Comparison of ENCODE assay signal across 21 cellular contexts in genomic region chr9:120940573-120940972, GRCh38. TPM values are rescaled to one million over a fixed set of nuclear protein-coding genes. Genes with fewer than 3 reads are reported as not detected.
A peak's percentile ranks its signal among the peaks of the same experiment; 100 is the strongest.
DNase-seq lines count a peak whose midpoint lies in the region; ATAC-seq and TF ChIP-seq lines count a peak whose summit lies in the region.
"Had no signal": no experiment of that assay in that cellular context is flagged by ENCODE, and none has a peak within 500 bp of the region (broad histone marks: within the 10 kb centered on the region; RNA-seq: fewer than 3 reads in every experiment).

No MANE protein-coding gene starts in this region.

- DNase-seq in RWPE1 (ENCODE audit: low spot score) = no peak
- no peak for DNase-seq in esophagus squamous epithelium (lab: John Stamatoyannopoulos, UW)
- DNase-seq in osteocyte (ENCODE audit: extremely low spot score, unreplicated experiment) = no peak
- DNase-seq in SIG-M5 (lab: John Stamatoyannopoulos, UW) = no peak
- no peak for DNase-seq in stimulated activated naive CD4-positive, alpha-beta T cell (lab: John Stamatoyannopoulos, UW)
- DNase-seq: C1 segment of cervical spinal cord, DMS 273 treated with DMSO at 0.1 percent for 48 hours, GDM1, KG1, NCI-H1048, NCI-H146, NCI-H2081, NCI-H510A, NCI-H774 had no signal

- peaks cover 56% of the 10 kb centered on the region for H3K4me1 ChIP-seq in ACC112 (ENCODE audit: control insufficient read depth, insufficient read depth, low read length, unreplicated experiment)
- peaks cover 8 to 84% (median 46%) of the 10 kb centered on the region in 3 donors for H3K4me1 ChIP-seq in esophagus squamous epithelium

- H3K79me2 ChIP-seq in ACC112 (ENCODE audit: control insufficient read depth, insufficient read depth, low read length, unreplicated experiment) = no peaks in the 10 kb centered on the region

- no peak for TF ChIP-seq POLR2A in esophagus squamous epithelium (IDR thresholded peaks at IDR 0.05)

- no peak for TF ChIP-seq CTCF in RWPE1 (conservative IDR thresholded peaks at IDR 0.05; ENCODE audit: low read depth)
- no peak for TF ChIP-seq CTCF in esophagus squamous epithelium (IDR thresholded peaks at IDR 0.05)
- TF ChIP-seq CTCF in osteocyte (IDR thresholded peaks at IDR 0.05) = no peak

- H3K27ac Mint-ChIP-seq in osteocyte (ENCODE audit: unreplicated experiment) = peak overlapping the region; percentile 81
- H3K27ac Mint-ChIP-seq: GM23338 had no signal

- H3K9me3 Mint-ChIP-seq in osteocyte (ENCODE audit: unreplicated experiment) = no peaks in the 10 kb centered on the region
- H3K9me3 Mint-ChIP-seq: GM23338 had no signal

- H3K9me3 ChIP-seq in esophagus squamous epithelium = no peaks in the 10 kb centered on the region

- H3K36me3 ChIP-seq in ACC112 (ENCODE audit: insufficient read depth, low read length) = no peaks in the 10 kb centered on the region
- H3K36me3 ChIP-seq in esophagus squamous epithelium = no peaks in the 10 kb centered on the region

- no peaks in the 10 kb centered on the region for H3K36me3 Mint-ChIP-seq in osteocyte (ENCODE audit: unreplicated experiment)

- CTCF ChIA-PET in RWPE1 (lab: Yijun Ruan, JAX) = interaction anchor here (0.6 kb wide), 1 partner anchor 166 kb away, joined by 5 read pairs; no protein-coding TSS in a partner anchor

- peak overlapping the region; percentile 60; the same call in 1 of the 2 replicates for H3K27ac ChIP-seq in ACC112 (ENCODE audit: low read depth, low read length)
- peak overlapping the region; percentile 69 for H3K27ac ChIP-seq in RWPE1
- H3K27ac ChIP-seq in esophagus squamous epithelium = peak overlapping the region in 3 of 4 donors; percentile 40 to 91 (median 61)

- no peak for ATAC-seq in GM21619 (IDR thresholded peaks at IDR 0.05; ENCODE audit: unreplicated experiment)
- ATAC-seq in HG02852 (IDR thresholded peaks at IDR 0.05; ENCODE audit: unreplicated experiment) = no peak
- ATAC-seq: GM12878, GM23338, HCT116, Right ventricle myocardium inferior had no signal

- peaks cover 84% of the 10 kb centered on the region for H3K4me1 Mint-ChIP-seq in osteocyte (ENCODE audit: unreplicated experiment)

- no peak overlapping the region for H2AFZ ChIP-seq in ACC112 (ENCODE audit: low read length, unreplicated experiment)

- H3K4me3 ChIP-seq in ACC112 (ENCODE audit: low read depth, low read length) (no peak overlapping the region), esophagus squamous epithelium (no peak overlapping the region)
- H3K4me3 ChIP-seq: GM12878, GM23338 had no signal

- WGBS in esophagus squamous epithelium, 2 donors = 57 to 77% methylated on average over 10 of the region's 10 CpGs

- no peaks in the 10 kb centered on the region for H3K27me3 ChIP-seq in ACC112 (ENCODE audit: insufficient read depth, low read length)
- no peaks in the 10 kb centered on the region for H3K27me3 ChIP-seq in esophagus squamous epithelium

- H3K27me3 Mint-ChIP-seq in osteocyte (ENCODE audit: unreplicated experiment) = no peaks in the 10 kb centered on the region

- no peak overlapping the region for H3K4me3 Mint-ChIP-seq in osteocyte (ENCODE audit: unreplicated experiment)
- H3K4me3 Mint-ChIP-seq: GM23338 had no signal

- intact Hi-C loops in esophagus squamous epithelium (cut with DNase I) = no loop called here

- POLR2A ChIA-PET in RWPE1 (lab: Yijun Ruan, JAX; ENCODE audit: low non-redundant PET) = no interaction called here

RNA-seq across cellular contexts. Expression of gene TRAF1, which starts 14.0 kb away (rescaled TPM):
- total RNA-seq in esophagus squamous epithelium = 1 to 10 TPM; 2.5 to 5.7 (median 2.8) TPM
- total RNA-seq in osteocyte = 7.1 and 7.8 TPM in 2 replicates
